1 cellular context compared by ENCODE assay signal in genomic region chr17:7056386-7056785, GRCh38.
TF ChIP-seq lines count a peak whose summit lies in the region.

No MANE protein-coding gene starts in this region.

TF ChIP-seq in SK-N-SH treated with all-trans-retinoic acid at 6 μM for 48 hours, 23 proteins besides CTCF, POLR2A, EP300 and RAD21 (continued from another document):
- TF ChIP-seq ESRRG (CRISPR knock-in tag; IDR thresholded peaks at IDR 0.05) (no peak), CSRNP3 (CRISPR knock-in tag; IDR thresholded peaks at IDR 0.05) (no peak), CSDC2 (CRISPR knock-in tag; IDR thresholded peaks at IDR 0.05) (no peak)
